ENCODE assay signal across 1 cellular context in the genomic region with DNA sequence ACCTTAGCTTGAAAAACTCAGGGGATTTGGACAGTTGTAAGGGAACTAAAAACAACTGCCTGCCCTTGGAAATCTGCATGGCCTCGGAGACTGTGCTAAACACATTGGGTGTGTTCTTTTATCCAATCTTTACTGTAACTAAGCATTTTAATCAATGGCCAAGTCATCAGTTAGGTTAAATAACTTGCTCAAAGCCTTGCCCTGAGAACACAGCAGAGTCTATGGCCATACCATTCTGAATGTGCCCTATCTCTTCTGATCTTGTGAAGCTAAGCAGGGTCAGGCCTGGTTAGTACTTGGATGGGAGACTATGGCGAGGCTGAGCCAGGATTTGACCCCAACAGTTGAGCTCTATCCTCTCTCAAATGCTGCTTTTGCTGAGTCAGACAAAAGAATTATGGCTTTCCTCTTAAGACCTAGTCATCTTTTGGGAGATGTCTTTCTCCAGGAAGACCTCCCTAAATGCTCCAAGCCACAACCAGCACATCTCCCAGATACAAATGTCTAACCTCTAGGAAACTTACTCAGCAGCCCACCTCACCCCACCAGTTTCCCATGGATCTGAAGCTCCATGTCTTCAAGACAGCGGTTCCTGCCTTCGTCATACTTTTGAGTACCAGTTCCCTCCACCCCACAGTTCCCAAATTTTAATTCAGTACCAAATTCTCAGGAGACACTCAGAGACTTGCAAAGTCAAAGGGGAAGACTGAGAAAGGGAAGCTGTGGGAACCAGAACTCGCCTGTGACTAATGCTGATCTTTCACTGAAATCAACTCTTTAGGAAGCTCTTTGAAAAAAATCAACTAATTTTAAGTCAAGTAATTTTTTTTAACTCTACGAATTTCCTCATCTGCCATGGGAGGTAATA.
TF ChIP-seq lines count a peak whose summit lies in the region.

No MANE protein-coding gene starts in this region.

TF ChIP-seq in WTC11, 78 proteins besides CTCF, POLR2A, EP300 and RAD21 (continued from another document):
- TF ChIP-seq STAT6 (CRISPR knock-in tag; conservative IDR thresholded peaks at IDR 0.05; ENCODE audit: low read depth), result no peak
- no peak for TF ChIP-seq ATF1 (CRISPR knock-in tag; IDR thresholded peaks at IDR 0.05)
- TF ChIP-seq, protein P1, sequence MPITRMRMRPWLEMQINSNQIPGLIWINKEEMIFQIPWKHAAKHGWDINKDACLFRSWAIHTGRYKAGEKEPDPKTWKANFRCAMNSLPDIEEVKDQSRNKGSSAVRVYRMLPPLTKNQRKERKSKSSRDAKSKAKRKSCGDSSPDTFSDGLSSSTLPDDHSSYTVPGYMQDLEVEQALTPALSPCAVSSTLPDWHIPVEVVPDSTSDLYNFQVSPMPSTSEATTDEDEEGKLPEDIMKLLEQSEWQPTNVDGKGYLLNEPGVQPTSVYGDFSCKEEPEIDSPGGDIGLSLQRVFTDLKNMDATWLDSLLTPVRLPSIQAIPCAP (CRISPR knock-in tag; IDR thresholded peaks at IDR 0.05), result no peak
- no peak for TF ChIP-seq HMGA2 (CRISPR knock-in tag; IDR thresholded peaks at IDR 0.05)
- TF ChIP-seq SOX15 (CRISPR knock-in tag; IDR thresholded peaks at IDR 0.05), result no peak
- no peak for TF ChIP-seq MLX (CRISPR knock-in tag; IDR thresholded peaks at IDR 0.05)
- TF ChIP-seq ZNF416 (CRISPR knock-in tag; IDR thresholded peaks at IDR 0.05), result no peak
- no peak for TF ChIP-seq FOXJ3 (CRISPR knock-in tag; IDR thresholded peaks at IDR 0.05; ENCODE audit: borderline replicate concordance)
- TF ChIP-seq ZNF263 (CRISPR knock-in tag; IDR thresholded peaks at IDR 0.05; ENCODE audit: low read depth), result no peak
- TF ChIP-seq, protein P2, sequence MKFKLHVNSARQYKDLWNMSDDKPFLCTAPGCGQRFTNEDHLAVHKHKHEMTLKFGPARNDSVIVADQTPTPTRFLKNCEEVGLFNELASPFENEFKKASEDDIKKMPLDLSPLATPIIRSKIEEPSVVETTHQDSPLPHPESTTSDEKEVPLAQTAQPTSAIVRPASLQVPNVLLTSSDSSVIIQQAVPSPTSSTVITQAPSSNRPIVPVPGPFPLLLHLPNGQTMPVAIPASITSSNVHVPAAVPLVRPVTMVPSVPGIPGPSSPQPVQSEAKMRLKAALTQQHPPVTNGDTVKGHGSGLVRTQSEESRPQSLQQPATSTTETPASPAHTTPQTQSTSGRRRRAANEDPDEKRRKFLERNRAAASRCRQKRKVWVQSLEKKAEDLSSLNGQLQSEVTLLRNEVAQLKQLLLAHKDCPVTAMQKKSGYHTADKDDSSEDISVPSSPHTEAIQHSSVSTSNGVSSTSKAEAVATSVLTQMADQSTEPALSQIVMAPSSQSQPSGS (CRISPR knock-in tag; IDR thresholded peaks at IDR 0.05; ENCODE audit: borderline replicate concordance, low read depth), result no peak
- TF ChIP-seq ZNF423 (CRISPR knock-in tag; IDR thresholded peaks at IDR 0.05), result no peak
